6 cellular contexts compared by ENCODE assay signal in genomic region chr4:48451656-48452055, GRCh38. TPM values are rescaled to one million over a fixed set of nuclear protein-coding genes. Genes with fewer than 3 reads are reported as not detected.
"Had no signal": no experiment of that assay in that cellular context is flagged by ENCODE, and none has a peak within 500 bp of the region (broad histone marks: within the 10 kb centered on the region; RNA-seq: fewer than 3 reads in every experiment).

No MANE protein-coding gene starts in this region.

RNA-seq across cellular contexts. Expression of gene SLC10A4, which starts 31.5 kb away (rescaled TPM):
- total RNA-seq: PC-3, Peyer's patch, Right ventricle myocardium superior, SJSA1 had no signal

RNA-seq across cellular contexts. Expression of gene ZAR1, which starts 38.4 kb away (rescaled TPM):
- total RNA-seq: M059J, PC-3, Peyer's patch, Right ventricle myocardium superior, SJSA1 had no signal
- polyA plus RNA-seq: SK-N-SH had no signal
